In genomic region chr4:38055566-38055965, GRCh38 we compare ENCODE assay signal across 13 cellular contexts.
DNase-seq lines count a peak whose midpoint lies in the region; ATAC-seq and TF ChIP-seq lines count a peak whose summit lies in the region.
"Had no signal": no experiment of that assay in that cellular context is flagged by ENCODE, and none has a peak within 500 bp of the region (broad histone marks: within the 10 kb centered on the region; RNA-seq: fewer than 3 reads in every experiment).

No MANE protein-coding gene starts in this region.

- H3K27me3 ChIP-seq in effector memory CD4-positive, alpha-beta T cell (replicated peaks; ENCODE audit: control insufficient read depth, insufficient read depth, low read length, poor library complexity, severe bottlenecking): no peaks in the 10 kb centered on the region
- H3K27me3 ChIP-seq in right lobe of liver (no peaks in the 10 kb centered on the region), transverse colon (no peaks in the 10 kb centered on the region), smooth muscle cell (ENCODE audit: low read depth) (no peaks in the 10 kb centered on the region)
- H3K27me3 ChIP-seq: dorsolateral prefrontal cortex had no signal

- H3K4me1 ChIP-seq in effector memory CD4-positive, alpha-beta T cell (ENCODE audit: control insufficient read depth, insufficient read depth, low read length, poor library complexity, severe bottlenecking): no peaks in the 10 kb centered on the region
- H3K4me1 ChIP-seq in right lobe of liver: no peaks in the 10 kb centered on the region
- peaks cover 0 to 5% (median 0%) of the 10 kb centered on the region in 4 donors for H3K4me1 ChIP-seq in transverse colon
- no peaks in the 10 kb centered on the region for H3K4me1 ChIP-seq in smooth muscle cell (ENCODE audit: low read depth)

- H4K20me1 ChIP-seq in smooth muscle cell (ENCODE audit: low read depth): no peaks in the 10 kb centered on the region

- TF ChIP-seq EP300 in transverse colon (IDR thresholded peaks at IDR 0.05; ENCODE audit: low read depth): no peak

- H3K36me3 ChIP-seq in effector memory CD4-positive, alpha-beta T cell (ENCODE audit: control insufficient read depth, insufficient read depth, low read length): peaks cover 33% of the 10 kb centered on the region
- peaks cover 0 to 18% (median 3%) of the 10 kb centered on the region in 4 donors for H3K36me3 ChIP-seq in right lobe of liver
- H3K36me3 ChIP-seq in transverse colon: peaks cover 0 to 20% (median 0%) of the 10 kb centered on the region in 4 donors
- no peaks in the 10 kb centered on the region for H3K36me3 ChIP-seq in smooth muscle cell (ENCODE audit: low read depth)

- peak; percentile 47 for ATAC-seq in SK-N-SH treated with all-trans-retinoic acid at 6 μM for 48 hours
- peak; percentile 3 to 18 (median 11) for ATAC-seq in right lobe of liver
- ATAC-seq: activated naive CD4-positive, alpha-beta T cell treated with anti-CD3 and anti-CD28 coated beads, Interleukin-2, amount 50 U/mL, for 72 hours; Panc1 had no signal

- no peaks in the 10 kb centered on the region for H3K9me3 ChIP-seq in effector memory CD4-positive, alpha-beta T cell (ENCODE audit: control insufficient read depth, low read length)
- no peaks in the 10 kb centered on the region for H3K9me3 ChIP-seq in right lobe of liver
- H3K9me3 ChIP-seq in transverse colon: no peaks in the 10 kb centered on the region
- H3K9me3 ChIP-seq in smooth muscle cell (replicated peaks; ENCODE audit: low read depth): no peaks in the 10 kb centered on the region

- H3F3A ChIP-seq in smooth muscle cell (ENCODE audit: low read depth): peaks cover 15% of the 10 kb centered on the region

- H3K4me2 ChIP-seq in smooth muscle cell: no peak overlapping the region
- H3K4me2 ChIP-seq: KMS-11 had no signal

- H3K9ac ChIP-seq in smooth muscle cell (ENCODE audit: low read depth): no peak overlapping the region
- H3K9ac ChIP-seq: KMS-11 had no signal

- H3K79me2 ChIP-seq in smooth muscle cell (ENCODE audit: low read depth): no peaks in the 10 kb centered on the region

- in situ Hi-C loops in transverse colon (cut with MboI; ENCODE audit: low pct_ligation_motif_present in 1 of 4, low pct_unique_long_range_greater_than_20kb in 1 of 4, low sequenced_read_pairs in 3 of 4): loop anchor here in 3 of 4 donors (25.0 kb wide), 2 partner anchors 257 to 682 kb away; no protein-coding TSS in a partner anchor

- TF ChIP-seq POLR2A in right lobe of liver (IDR thresholded peaks at IDR 0.05): no peak
- TF ChIP-seq POLR2A in transverse colon (IDR thresholded peaks at IDR 0.05): no peak

- TF ChIP-seq CTCF in right lobe of liver (IDR thresholded peaks at IDR 0.05): no peak
- TF ChIP-seq CTCF in transverse colon (IDR thresholded peaks at IDR 0.05): no peak
- TF ChIP-seq CTCF in smooth muscle cell (IDR thresholded peaks at IDR 0.05; ENCODE audit: borderline replicate concordance, insufficient read depth, poor library complexity, severe bottlenecking): no peak

- H2AFZ ChIP-seq in smooth muscle cell (ENCODE audit: low read depth): no peak overlapping the region

- DNase-seq in effector memory CD4-positive, alpha-beta T cell: no peak
- DNase-seq in right lobe of liver: no peak
- no peak for DNase-seq in transverse colon
- DNase-seq in smooth muscle cell (lab: John Stamatoyannopoulos, UW; ENCODE audit: unreplicated experiment): no peak
- DNase-seq in stimulated activated CD4-positive, alpha-beta T cell treated with anti-CD3 and anti-CD28 coated beads, Interleukin-4, amount 100 ng/mL, for 1 hour: no peak
- no peak for DNase-seq in glomerular visceral epithelial cell (ENCODE audit: extremely low spot score)
- DNase-seq: activated CD8-positive, alpha-beta memory T cell treated with anti-CD3 and anti-CD28 coated beads for 24 hours; dorsolateral prefrontal cortex; stimulated activated CD4-positive, alpha-beta T cell treated with anti-CD3 and anti-CD28 coated beads, Interleukin-4, amount 100 ng/mL, for 4 hours had no signal

- WGBS in right lobe of liver (ENCODE audit: insufficient coverage, low coverage, low lambda C conversion rate, missing lambda C conversion rate): no CpG with 5 or more reads among the region's 8 CpGs
- 64% methylated on average over 8 of the region's 8 CpGs; no CpG with 5 or more reads in 1 of the 2 donors for WGBS in transverse colon (ENCODE audit: low coverage in 1 of 2), 2 donors
- WGBS in smooth muscle cell (ENCODE audit: low lambda C conversion rate): 84% methylated on average over 8 of the region's 8 CpGs

- H3K27ac ChIP-seq in effector memory CD4-positive, alpha-beta T cell (ENCODE audit: insufficient read depth, low read length, poor library complexity, severe bottlenecking): peak overlapping the region; percentile 21
- peak overlapping the region in 2 of 3 donors; percentile 34 to 59 for H3K27ac ChIP-seq in right lobe of liver
- peak overlapping the region in 3 of 4 donors; percentile 30 to 44 (median 38) for H3K27ac ChIP-seq in transverse colon
- H3K27ac ChIP-seq in smooth muscle cell (ENCODE audit: low read depth): no peak overlapping the region
- H3K27ac ChIP-seq: dorsolateral prefrontal cortex, KMS-11 had no signal

- intact Hi-C loops in right lobe of liver (cut with DNase I) (loop anchor here in 1 of 2 donors (10.0 kb wide), 1 partner anchor 679 kb away; no protein-coding TSS in a partner anchor), transverse colon (cut with DNase I; ENCODE audit: low total_unique reads) (no loop called here)

- H3K4me3 ChIP-seq in effector memory CD4-positive, alpha-beta T cell (ENCODE audit: insufficient read depth, low read depth, low read length, poor library complexity, severe bottlenecking): no peak overlapping the region
- H3K4me3 ChIP-seq in right lobe of liver (no peak overlapping the region), transverse colon (no peak overlapping the region), smooth muscle cell (no peak overlapping the region)
- H3K4me3 ChIP-seq: dorsolateral prefrontal cortex had no signal

TF ChIP-seq in SK-N-SH treated with all-trans-retinoic acid at 6 μM for 48 hours, 23 proteins besides CTCF, POLR2A, EP300 and RAD21:
- TF ChIP-seq GLIS3 (CRISPR knock-in tag; IDR thresholded peaks at IDR 0.05) (no peak), ZNF70 (CRISPR knock-in tag; IDR thresholded peaks at IDR 0.05) (no peak), TSHZ2 (CRISPR knock-in tag; IDR thresholded peaks at IDR 0.05) (no peak), CSDC2 (CRISPR knock-in tag; IDR thresholded peaks at IDR 0.05) (no peak), ZC3H10 (CRISPR knock-in tag; IDR thresholded peaks at IDR 0.05) (no peak), ESRRG (CRISPR knock-in tag; IDR thresholded peaks at IDR 0.05) (no peak), ZNF8 (CRISPR knock-in tag; IDR thresholded peaks at IDR 0.05) (no peak)
